ENCODE assay signal across 1 cellular context in the genomic region with DNA sequence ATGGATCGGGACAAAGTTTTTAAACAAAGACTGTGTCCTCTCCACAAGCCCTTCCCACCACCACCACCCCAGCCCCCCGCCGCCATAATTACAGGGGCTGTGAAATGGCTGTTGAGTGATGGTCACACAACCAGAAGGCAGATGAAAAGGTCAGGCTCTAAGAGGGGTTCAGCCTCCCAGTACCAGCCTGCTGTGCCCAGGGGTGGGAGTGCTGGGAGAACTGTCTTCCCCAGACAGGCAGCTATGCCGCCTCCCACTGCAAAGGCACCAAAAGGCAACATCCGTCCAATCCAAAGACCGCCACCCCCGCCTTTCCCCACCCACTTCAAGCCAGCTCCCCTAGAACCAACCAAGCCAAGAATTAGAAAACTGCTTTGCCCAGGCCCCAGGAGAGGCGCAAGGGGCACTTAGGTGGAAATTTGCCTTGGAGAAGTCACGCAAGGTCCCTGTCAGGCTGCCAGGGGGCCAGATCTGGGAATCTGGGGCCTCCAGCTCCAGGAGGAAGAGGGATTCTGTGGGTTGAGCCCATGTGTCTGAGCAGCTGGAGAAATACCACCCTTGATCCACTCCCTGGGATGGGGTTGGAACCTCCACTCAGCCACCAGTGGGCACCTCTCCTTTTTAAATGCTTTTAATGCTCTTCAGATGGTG.
TF ChIP-seq lines count a peak whose summit lies in the region.

No MANE protein-coding gene starts in this region.

TF ChIP-seq in SK-N-SH, 30 proteins besides CTCF, POLR2A, EP300 and RAD21 (continued from another document):
- TF ChIP-seq SMC3 (IDR thresholded peaks at IDR 0.05; ENCODE audit: low read depth, low read length) = no peak
- no peak for TF ChIP-seq TEAD4 (IDR thresholded peaks at IDR 0.05; ENCODE audit: borderline replicate concordance, insufficient read depth)
- no peak for TF ChIP-seq RCOR1 (IDR thresholded peaks at IDR 0.05; ENCODE audit: low read length)
- TF ChIP-seq NRF1 (IDR thresholded peaks at IDR 0.05; ENCODE audit: low read depth, low read length) = no peak
- TF ChIP-seq RXRA (IDR thresholded peaks at IDR 0.05; ENCODE audit: borderline replicate concordance, low read depth) = no peak
